In the genomic region with DNA sequence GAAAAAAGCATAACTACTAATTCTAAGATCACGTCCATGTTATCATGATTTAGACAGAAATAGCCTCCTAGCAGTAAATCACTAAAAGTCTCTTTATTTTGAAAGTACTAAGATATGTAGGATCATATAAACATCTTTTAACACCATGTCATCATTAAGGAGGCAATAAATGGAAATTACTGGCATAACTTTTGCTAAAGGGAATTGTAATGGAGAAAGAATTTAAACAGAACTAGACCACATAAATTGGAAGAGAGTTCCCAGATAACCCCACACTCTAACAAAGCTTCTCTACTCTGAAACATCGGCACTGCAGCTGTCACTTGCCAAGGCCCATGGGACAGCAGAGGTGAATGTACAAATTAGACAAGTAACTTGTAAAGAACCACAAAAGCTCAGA, we compare ENCODE assay signal across 24 cellular contexts. TPM values are rescaled to one million over a fixed set of nuclear protein-coding genes. Genes with fewer than 3 reads are reported as not detected.
DNase-seq lines count a peak whose midpoint lies in the region; ATAC-seq and TF ChIP-seq lines count a peak whose summit lies in the region.
"Had no signal": no experiment of that assay in that cellular context is flagged by ENCODE, and none has a peak within 500 bp of the region (broad histone marks: within the 10 kb centered on the region; RNA-seq: fewer than 3 reads in every experiment).

No MANE protein-coding gene starts in this region.

- no peak overlapping the region for H2AK5ac ChIP-seq in neuronal stem cell (ENCODE audit: low read depth, low read length)

- H3K9me3 ChIP-seq in BLaER1, result 0 out of 2 replicates have a peak, but pooled peaks cover 6% of the 10 kb centered on the region
- H3K9me3 ChIP-seq in neuronal stem cell (replicated peaks in 1 of 2; ENCODE audit: control insufficient read depth in 2 of 2, insufficient read depth in 1 of 2, low read depth in 1 of 2, low read length in 2 of 2), result peaks cover 0 to 5% of the 10 kb centered on the region in 2 donors
- H3K9me3 ChIP-seq: SJSA1 had no signal

- H3K27ac Mint-ChIP-seq in HFFc6, result peak overlapping the region; percentile 27; the same call in 1 of the 2 replicates
- H3K27ac Mint-ChIP-seq: GM23338, H9 had no signal

- H3K36me3 ChIP-seq in BLaER1 (peaks cover 81% of the 10 kb centered on the region), neuronal stem cell (replicated peaks in 1 of 2; ENCODE audit: control insufficient read depth in 2 of 2, insufficient read depth in 2 of 2, low read length in 2 of 2) (peaks cover 0 to 9% of the 10 kb centered on the region in 2 donors)
- H3K36me3 ChIP-seq: SJSA1 had no signal

- H3K9ac ChIP-seq in BLaER1 (no peak overlapping the region), neuronal stem cell (ENCODE audit: low read depth, low read length, poor library complexity) (no peak overlapping the region)

- peaks cover 79% of the 10 kb centered on the region for H4K20me1 ChIP-seq in BLaER1

- no peak overlapping the region for H2BK12ac ChIP-seq in neuronal stem cell (ENCODE audit: low read length)

- H4K8ac ChIP-seq in neuronal stem cell (ENCODE audit: low read depth, low read length), result no peak overlapping the region

- H4K91ac ChIP-seq in neuronal stem cell (ENCODE audit: low read depth, low read length, poor library complexity), result no peak overlapping the region

- no peaks in the 10 kb centered on the region for H3K27me3 Mint-ChIP-seq in HFFc6 (ENCODE audit: insufficient read depth)
- H3K27me3 Mint-ChIP-seq: CD4-positive, alpha-beta memory T cell had no signal

- H3K27me3 ChIP-seq in BLaER1 (no peaks in the 10 kb centered on the region), neuronal stem cell (ENCODE audit: control insufficient read depth in 3 of 3, insufficient read depth in 3 of 3, low read depth in 1 of 3, low read length in 3 of 3) (no peaks in the 10 kb centered on the region)
- H3K27me3 ChIP-seq: SJSA1 had no signal

- H3K4me1 Mint-ChIP-seq in HFFc6 (ENCODE audit: low read depth), result peaks cover 66% of the 10 kb centered on the region

- H3K27ac ChIP-seq in BLaER1 (no peak overlapping the region), neuronal stem cell (replicated peaks; ENCODE audit: low read length) (no peak overlapping the region)
- H3K27ac ChIP-seq: PC-9, SJSA1 had no signal

- H3K4me3 ChIP-seq in BLaER1 (no peak overlapping the region), neuronal stem cell (ENCODE audit: low read length in 2 of 2) (no peak overlapping the region)
- H3K4me3 ChIP-seq: GM23338, PC-9, SJSA1 had no signal

- H3K79me1 ChIP-seq in neuronal stem cell (ENCODE audit: low read depth, low read length), result no peaks in the 10 kb centered on the region

- H3K4me2 ChIP-seq in BLaER1 (0 out of 2 replicates have a peak overlapping the region, but pooled peaks have one; percentile 15), neuronal stem cell (ENCODE audit: insufficient read depth, low read length, poor library complexity, severe bottlenecking) (no peak overlapping the region)
- H3K4me2 ChIP-seq: GM23338, PC-9 had no signal

- H3K4ac ChIP-seq in neuronal stem cell (ENCODE audit: low read length), result no peak overlapping the region

- TF ChIP-seq CTCF in HFFc6 (IDR thresholded peaks at IDR 0.05), result no peak

- H3K9me3 Mint-ChIP-seq in HFFc6, result no peaks in the 10 kb centered on the region
- H3K9me3 Mint-ChIP-seq: CD4-positive, alpha-beta memory T cell; GM23338; H9 had no signal

- H3K14ac ChIP-seq in neuronal stem cell (ENCODE audit: low read length), result no peak overlapping the region

- H2BK5ac ChIP-seq in neuronal stem cell (ENCODE audit: low read length), result no peak overlapping the region

- WGBS in neuronal stem cell (ENCODE audit: extremely low coverage in 2 of 2, insufficient read length in 2 of 2, insufficient replicate concordance in 1 of 2), 2 donors, result no CpG with 5 or more reads among the region's 2 CpGs

- H3K36me3 Mint-ChIP-seq in HFFc6 (ENCODE audit: low read depth), result peaks cover 6% of the 10 kb centered on the region; the same call in 1 of the 2 replicates

- H2AFZ ChIP-seq in neuronal stem cell (ENCODE audit: low read length), result no peak overlapping the region
- H2AFZ ChIP-seq: GM23338, PC-9 had no signal

- H3K4me3 Mint-ChIP-seq in HFFc6, result no peak overlapping the region
- H3K4me3 Mint-ChIP-seq: CD4-positive, alpha-beta memory T cell; GM23338; H9 had no signal

- DNase-seq in HFFc6 (no peak), amniotic epithelial cell (ENCODE audit: low read depth) (peak; percentile 34), myocyte (ENCODE audit: low read depth) (peak; percentile 71), NCI-H2107 treated with DMSO at 0.1 percent for 48 hours (lab: John Stamatoyannopoulos, UW; ENCODE audit: unreplicated experiment) (no peak), hippocampal formation (lab: John Stamatoyannopoulos, UW) (no peak), neuronal stem cell (ENCODE audit: low spot score) (no peak)
- DNase-seq: AML-193; C1 segment of cervical spinal cord; CD4-positive, alpha-beta memory T cell; COR-L47; GF-D8; H9; NCI-H1092 treated with DMSO at 0.1 percent for 48 hours; NCI-H1436 treated with DMSO at 0.1 percent for 48 hours; NCI-H1930; NCI-H2107; NCI-H2227 treated with DMSO at 0.1 percent for 48 hours; NCI-H526 treated with DMSO at 0.1 percent for 48 hours; PC-9 had no signal

- peaks cover 14% of the 10 kb centered on the region for H3K4me1 ChIP-seq in BLaER1
- H3K4me1 ChIP-seq in neuronal stem cell (ENCODE audit: control insufficient read depth in 2 of 2, insufficient read depth in 1 of 2, low read depth in 1 of 2, low read length in 2 of 2), result peaks cover 1 to 16% of the 10 kb centered on the region in 2 donors

- H3K23ac ChIP-seq in neuronal stem cell (ENCODE audit: low read depth, low read length, poor library complexity), result no peak overlapping the region

- H2BK120ac ChIP-seq in neuronal stem cell (ENCODE audit: low read depth, low read length), result no peak overlapping the region

- no peak overlapping the region for H3K18ac ChIP-seq in neuronal stem cell (ENCODE audit: low read length)

- no peak overlapping the region for H2BK15ac ChIP-seq in neuronal stem cell (ENCODE audit: low read length)

- ATAC-seq in HG03175 (IDR thresholded peaks at IDR 0.05; ENCODE audit: unreplicated experiment), result no peak
- ATAC-seq: GM23338, Right ventricle myocardium inferior had no signal

RNA-seq across cellular contexts. Expression of a gene that starts 29.5 kb away (rescaled TPM):
- total RNA-seq in HFFc6 (2021; fragmentation: NEBNext Ultra II Directional; extraction: Animal tissue kit (Norgen Biotek cat#: 25700)), result 10 to 100 TPM; 27.7 to 36.4 (median 33.4) TPM
- total RNA-seq in myocyte, result 21.4 and 45.9 TPM in 2 replicates
- polyA plus RNA-seq in myocyte (2012), result 12.1 TPM
- polyA plus RNA-seq in neuronal stem cell (2013, experiment 1 of 2), result 13.6 TPM
- 13.1 TPM for polyA plus RNA-seq in neuronal stem cell (2013, experiment 2 of 2)

Comparison
In these comparisons a context has a peak if more than half of its experiments do, and no peak if none do; other contexts are left out.
1. DNase-seq: peak in amniotic epithelial cell (single experiment) and myocyte (single experiment); none in HFFc6 (single experiment), NCI-H2107 treated with DMSO at 0.1 percent for 48 hours (single experiment), hippocampal formation (0 of 2) and neuronal stem cell (single experiment).